21 cellular contexts compared by ENCODE assay signal in the genomic region with DNA sequence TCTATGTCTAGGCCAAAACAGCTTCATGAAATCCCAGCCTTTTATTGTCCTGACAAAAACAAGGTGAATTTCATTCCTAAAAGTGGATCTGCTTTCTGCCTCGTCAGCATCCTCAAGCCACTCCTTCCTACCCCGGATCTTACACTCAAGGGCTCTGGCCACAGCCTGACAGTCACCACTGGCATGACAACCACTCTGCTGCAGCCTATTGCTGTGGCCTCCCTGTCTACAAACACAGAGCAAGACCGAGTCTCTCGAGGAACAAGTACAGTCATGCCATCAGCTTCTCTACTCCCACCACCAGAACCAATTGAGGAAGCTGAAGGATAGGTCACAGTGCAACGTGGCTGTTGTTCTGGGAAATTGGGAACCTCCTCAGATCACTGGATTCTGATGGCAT.
DNase-seq lines count a peak whose midpoint lies in the region; ATAC-seq and TF ChIP-seq lines count a peak whose summit lies in the region.
"Had no signal": no experiment of that assay in that cellular context is flagged by ENCODE, and none has a peak within 500 bp of the region (broad histone marks: within the 10 kb centered on the region; RNA-seq: fewer than 3 reads in every experiment).

No MANE protein-coding gene starts in this region.

- CTCF ChIA-PET in CD4-positive, alpha-beta T cell (lab: Charles Lee): interaction anchor here (1.2 kb wide), 1 partner anchor 177 kb away, joined by 3 read pairs; no protein-coding TSS in a partner anchor
- CTCF ChIA-PET in CD4-positive, alpha-beta memory T cell (lab: Charles Lee; ENCODE audit: partially characterized antibody): interaction anchor here (1.0 kb wide), 1 partner anchor 177 kb away, joined by 3 read pairs; no protein-coding TSS in a partner anchor

- H3K9me3 ChIP-seq in CD4-positive, alpha-beta T cell (ENCODE audit: control insufficient read depth, low read length): no peaks in the 10 kb centered on the region
- no peaks in the 10 kb centered on the region for H3K9me3 ChIP-seq in CD4-positive, alpha-beta memory T cell (ENCODE audit: control insufficient read depth in 1 of 2, low read length in 2 of 2)
- H3K9me3 ChIP-seq: testis had no signal

- no peaks in the 10 kb centered on the region for H3K9me3 Mint-ChIP-seq in CD4-positive, alpha-beta T cell
- H3K9me3 Mint-ChIP-seq in nephron: no peaks in the 10 kb centered on the region
- no peaks in the 10 kb centered on the region for H3K9me3 Mint-ChIP-seq in mesothelial cell of epicardium
- no peaks in the 10 kb centered on the region for H3K9me3 Mint-ChIP-seq in CD4-positive, alpha-beta memory T cell
- H3K9me3 Mint-ChIP-seq: activated CD4-positive, alpha-beta memory T cell treated with anti-CD3 and anti-CD28 coated beads for 36 hours; central memory CD8-positive, alpha-beta T cell had no signal

- H3K27ac Mint-ChIP-seq in CD4-positive, alpha-beta T cell: peak overlapping the region; percentile 84
- H3K27ac Mint-ChIP-seq in nephron (peak overlapping the region; percentile 19 to 69 (median 31)), mesothelial cell of epicardium (no peak overlapping the region)
- peak overlapping the region in 1 of 7 donors; percentile 45 for H3K27ac Mint-ChIP-seq in CD4-positive, alpha-beta memory T cell
- H3K27ac Mint-ChIP-seq: activated CD4-positive, alpha-beta memory T cell treated with anti-CD3 and anti-CD28 coated beads for 36 hours had no signal

- no peaks in the 10 kb centered on the region for H3K27me3 Mint-ChIP-seq in CD4-positive, alpha-beta T cell
- H3K27me3 Mint-ChIP-seq in nephron (ENCODE audit: low read depth) (no peaks in the 10 kb centered on the region), mesothelial cell of epicardium (ENCODE audit: low read depth) (no peaks in the 10 kb centered on the region)
- no peaks in the 10 kb centered on the region for H3K27me3 Mint-ChIP-seq in CD4-positive, alpha-beta memory T cell
- H3K27me3 Mint-ChIP-seq: activated CD4-positive, alpha-beta memory T cell treated with anti-CD3 and anti-CD28 coated beads for 36 hours; central memory CD8-positive, alpha-beta T cell had no signal

- POLR2A ChIA-PET in CD4-positive, alpha-beta T cell (lab: Charles Lee): interaction anchor here (0.6 to 1.1 kb wide), 3 partner anchors 13 to 402 kb away, joined by 3 to 5 read pairs (median 3); no protein-coding TSS in a partner anchor
- POLR2A ChIA-PET in CD4-positive, alpha-beta memory T cell (lab: Charles Lee; ENCODE audit: partially characterized antibody): no interaction called here

- no peak overlapping the region for H3K4me3 ChIP-seq in dorsolateral prefrontal cortex
- no peak overlapping the region for H3K4me3 ChIP-seq in CD4-positive, alpha-beta memory T cell (ENCODE audit: low read length in 2 of 2)
- H3K4me3 ChIP-seq: hepatocyte, PC-9, testis had no signal

- H3K4me1 ChIP-seq in CD4-positive, alpha-beta memory T cell (ENCODE audit: insufficient read depth, low read length): no peaks in the 10 kb centered on the region
- H3K4me1 ChIP-seq: testis had no signal

- no peak for DNase-seq in CD4-positive, alpha-beta T cell
- DNase-seq in KBM-7: peak; percentile 60
- DNase-seq in astrocyte of the hippocampus (ENCODE audit: low read depth, low spot score): peak; percentile 9
- DNase-seq in mesothelial cell of epicardium (ENCODE audit: low spot score in 2 of 2, unreplicated experiment in 2 of 2): no peak
- no peak for DNase-seq in dorsolateral prefrontal cortex
- no peak for DNase-seq in CD4-positive, alpha-beta memory T cell
- DNase-seq: activated CD4-positive, alpha-beta memory T cell treated with anti-CD3 and anti-CD28 coated beads for 36 hours; DMS153; effector memory CD4-positive, alpha-beta T cell; kidney; NCI-H1105 treated with DMSO at 0.1 percent for 48 hours; NCI-H526 treated with DMSO at 0.1 percent for 48 hours; occipital lobe; PC-9; stimulated activated CD4-positive, alpha-beta T cell treated with anti-CD3 and anti-CD28 coated beads, Interleukin-4, amount 100 ng/mL, for 1 hour; SW 1271; testis had no signal

- in situ Hi-C loops in KBM-7 (cut with MboI; ENCODE audit: low pct_unique_long_range_greater_than_20kb, low sequenced_read_pairs): no loop called here

- intact Hi-C loops in CD4-positive, alpha-beta T cell (cut with DNase I, micrococcal nuclease): no loop called here
- intact Hi-C loops in dorsolateral prefrontal cortex (cut with DNase I): no loop called here
- intact Hi-C loops in CD4-positive, alpha-beta memory T cell (cut with micrococcal nuclease): loop anchor here (10.0 kb wide), 1 partner anchor 131 kb away; the partner anchor contains the start of gene FAM117B

- no peak for ATAC-seq in CD4-positive, alpha-beta T cell (ENCODE audit: poor library complexity)
- ATAC-seq in GM19328 (IDR thresholded peaks at IDR 0.05; ENCODE audit: unreplicated experiment): no peak

- peaks cover 75% of the 10 kb centered on the region for H3K36me3 Mint-ChIP-seq in CD4-positive, alpha-beta T cell (ENCODE audit: low read depth)
- peaks cover 64% of the 10 kb centered on the region for H3K36me3 Mint-ChIP-seq in nephron (ENCODE audit: low read depth)
- peaks cover 42% of the 10 kb centered on the region for H3K36me3 Mint-ChIP-seq in mesothelial cell of epicardium
- peaks cover 36 to 62% of the 10 kb centered on the region in 2 donors for H3K36me3 Mint-ChIP-seq in CD4-positive, alpha-beta memory T cell

- peaks cover 15% of the 10 kb centered on the region for H3K36me3 ChIP-seq in CD4-positive, alpha-beta memory T cell (ENCODE audit: insufficient read depth, low read length)

- H3K27me3 ChIP-seq in CD4-positive, alpha-beta T cell (ENCODE audit: control insufficient read depth, insufficient read depth, low read length): no peaks in the 10 kb centered on the region
- no peaks in the 10 kb centered on the region for H3K27me3 ChIP-seq in dorsolateral prefrontal cortex
- no peaks in the 10 kb centered on the region for H3K27me3 ChIP-seq in CD4-positive, alpha-beta memory T cell (ENCODE audit: insufficient read depth, low read length)
- H3K27me3 ChIP-seq: hepatocyte, testis had no signal

- no peak overlapping the region for H3K4me3 Mint-ChIP-seq in CD4-positive, alpha-beta T cell
- no peak overlapping the region for H3K4me3 Mint-ChIP-seq in nephron
- H3K4me3 Mint-ChIP-seq in mesothelial cell of epicardium: no peak overlapping the region
- no peak overlapping the region for H3K4me3 Mint-ChIP-seq in CD4-positive, alpha-beta memory T cell
- H3K4me3 Mint-ChIP-seq: activated CD4-positive, alpha-beta memory T cell treated with anti-CD3 and anti-CD28 coated beads for 36 hours; central memory CD8-positive, alpha-beta T cell had no signal

- no peak for TF ChIP-seq CTCF in CD4-positive, alpha-beta T cell (IDR thresholded peaks at IDR 0.05)
- TF ChIP-seq CTCF in nephron (IDR thresholded peaks at IDR 0.05; ENCODE audit: unreplicated experiment in 3 of 3): no peak
- no peak for TF ChIP-seq CTCF in mesothelial cell of epicardium (IDR thresholded peaks at IDR 0.05; ENCODE audit: unreplicated experiment)
- no peak for TF ChIP-seq CTCF in dorsolateral prefrontal cortex (IDR thresholded peaks at IDR 0.05 in 54 of 56, conservative IDR thresholded peaks at IDR 0.05 in 2 of 56; ENCODE audit: low read depth in 1 of 56, partially characterized antibody in 56 of 56)

- H3K4me1 Mint-ChIP-seq in CD4-positive, alpha-beta T cell (ENCODE audit: low read depth): peaks cover 63% of the 10 kb centered on the region
- H3K4me1 Mint-ChIP-seq in nephron (peaks cover 35% of the 10 kb centered on the region), mesothelial cell of epicardium (no peaks in the 10 kb centered on the region)
- no peaks in the 10 kb centered on the region for H3K4me1 Mint-ChIP-seq in CD4-positive, alpha-beta memory T cell

- H3K27ac ChIP-seq in CD4-positive, alpha-beta T cell (ENCODE audit: low read depth, low read length): no peak overlapping the region
- no peak overlapping the region for H3K27ac ChIP-seq in dorsolateral prefrontal cortex
- no peak overlapping the region for H3K27ac ChIP-seq in CD4-positive, alpha-beta memory T cell (ENCODE audit: low read depth, low read length)
- H3K27ac ChIP-seq: hepatocyte, PC-9, testis had no signal

Comparison
In these comparisons a context has a peak if more than half of its experiments do, and no peak if none do; other contexts are left out.
1. DNase-seq: peak in KBM-7 (single experiment) and astrocyte of the hippocampus (single experiment); none in CD4-positive, alpha-beta T cell (0 of 10), mesothelial cell of epicardium (0 of 2), dorsolateral prefrontal cortex (0 of 10) and CD4-positive, alpha-beta memory T cell (0 of 5).